Comparison of ENCODE assay signal across 28 cellular contexts in genomic region chr11:34317038-34317360, GRCh38.
"Had no signal": no experiment of that assay in that cellular context is flagged by ENCODE, and none has a peak within 500 bp of the region (broad histone marks: within the 10 kb centered on the region; RNA-seq: fewer than 3 reads in every experiment).

No MANE protein-coding gene starts in this region.

- H3K4me3 ChIP-seq: colonic mucosa, esophagus squamous epithelium, lower lobe of right lung, ovary, prostate gland, SK-N-MC, tibial artery, upper lobe of right lung had no signal

- DNase-seq: activated CD4-positive, alpha-beta T cell treated with anti-CD3 and anti-CD28 coated beads for 4 hours; activated CD4-positive, alpha-beta T cell treated with anti-CD3 and anti-CD28 coated beads, Interleukin-2, amount 50 U/mL, for 4 hours; activated CD8-positive, alpha-beta memory T cell treated with anti-CD3 and anti-CD28 coated beads, Interleukin-2, amount 50 U/mL, for 4 hours; activated gamma-delta T cell; activated naive CD4-positive, alpha-beta T cell treated with anti-CD3 and anti-CD28 coated beads, Interleukin-2, amount 10 ng/mL, durations not matched to agents 7 days and 5 days; activated naive CD8-positive, alpha-beta T cell treated with anti-CD3 and anti-CD28 coated beads, Interleukin-2, amount 10 ng/mL, durations not matched to agents 7 days and 5 days; activated T-cell treated with anti-CD3 and anti-CD28 coated beads, Interleukin-2, amount 50 U/mL, for 1 hour; amniotic stem cell; colonic mucosa; effector CD8-positive, alpha-beta T cell; esophagus squamous epithelium; left colon; lower lobe of right lung; naive B cell; nephron progenitor cell; right cardiac atrium; stimulated activated CD4-positive, alpha-beta T cell treated with anti-CD3 and anti-CD28 coated beads, Interleukin-4, amount 100 ng/mL, for 24 hours; stimulated activated naive CD8-positive, alpha-beta T cell treated with anti-CD3 and anti-CD28 coated beads, Interleukin-15, amount 100 ng/mL, for 72 hours; T-helper 9 cell; tibial artery; upper lobe of right lung had no signal

- FAIRE-seq: endometrium, TTC549 had no signal

- H3K27me3 ChIP-seq: colonic mucosa, esophagus squamous epithelium, ovary, tibial artery, upper lobe of right lung had no signal

- H3K4me1 ChIP-seq: esophagus squamous epithelium, prostate gland, upper lobe of right lung had no signal

- H3K27ac ChIP-seq: epithelial cell of prostate, esophagus squamous epithelium, lower lobe of right lung, ovary, prostate gland, tibial artery, upper lobe of right lung, VCaP had no signal

- H3K36me3 ChIP-seq: colonic mucosa, esophagus squamous epithelium, lower lobe of right lung, ovary, prostate gland, tibial artery, upper lobe of right lung had no signal

- ATAC-seq: left colon; lower lobe of right lung; stimulated activated naive CD8-positive, alpha-beta T cell treated with anti-CD3 and anti-CD28 coated beads, Interleukin-15, amount 100 ng/mL, for 72 hours; upper lobe of right lung had no signal

- H3K9me3 ChIP-seq: colonic mucosa, esophagus squamous epithelium, lower lobe of right lung, ovary, prostate gland, tibial artery, upper lobe of right lung had no signal
